Comparison of ENCODE assay signal across 23 cellular contexts in genomic region chr2:210611466-210611865, GRCh38. TPM values are rescaled to one million over a fixed set of nuclear protein-coding genes. Genes with fewer than 3 reads are reported as not detected.
DNase-seq lines count a peak whose midpoint lies in the region; ATAC-seq and TF ChIP-seq lines count a peak whose summit lies in the region.
"Had no signal": no experiment of that assay in that cellular context is flagged by ENCODE, and none has a peak within 500 bp of the region (broad histone marks: within the 10 kb centered on the region; RNA-seq: fewer than 3 reads in every experiment).

No MANE protein-coding gene starts in this region.

- peaks cover 0 to 8% (median 0%) of the 10 kb centered on the region in 9 donors for H3K36me3 ChIP-seq in heart right ventricle
- H3K36me3 ChIP-seq: BLaER1 treated with 17β-estradiol and CSF1 and Interleukin-3, amounts not matched to agents 10 nM and 100 nM; left lung; neutrophil; SJSA1 had no signal

- no peaks in the 10 kb centered on the region for H3K27me3 Mint-ChIP-seq in activated CD4-positive, alpha-beta memory T cell treated with anti-CD3 and anti-CD28 coated beads, Interleukin-2, amount 10 ng/mL, durations not matched to agents 7 days and 5 days
- H3K27me3 Mint-ChIP-seq: stimulated activated naive CD8-positive, alpha-beta T cell treated with anti-CD3 and anti-CD28 coated beads, Interleukin-15, Interleukin-2, amounts not matched to agents 100 ng/mL and 50 ng/mL, for 24 hours had no signal

- intact Hi-C loops in heart right ventricle (cut with DNase I) = loop anchor here in 1 of 10 donors (10.0 kb wide), 1 partner anchor 543 kb away; no protein-coding TSS in a partner anchor

- no peak overlapping the region for H3K27ac Mint-ChIP-seq in activated CD4-positive, alpha-beta memory T cell treated with anti-CD3 and anti-CD28 coated beads, Interleukin-2, amount 10 ng/mL, durations not matched to agents 7 days and 5 days
- H3K27ac Mint-ChIP-seq: HFFc6; stimulated activated naive CD8-positive, alpha-beta T cell treated with anti-CD3 and anti-CD28 coated beads, Interleukin-15, Interleukin-2, amounts not matched to agents 100 ng/mL and 50 ng/mL, for 24 hours had no signal

- H3K9me3 Mint-ChIP-seq in activated CD4-positive, alpha-beta memory T cell treated with anti-CD3 and anti-CD28 coated beads, Interleukin-2, amount 10 ng/mL, durations not matched to agents 7 days and 5 days = no peaks in the 10 kb centered on the region

- no peak for DNase-seq in heart right ventricle
- DNase-seq in NCI-H128 (lab: John Stamatoyannopoulos, UW; ENCODE audit: unreplicated experiment) = no peak
- no peak for DNase-seq in activated CD4-positive, alpha-beta memory T cell treated with anti-CD3 and anti-CD28 coated beads, Interleukin-2, amount 10 ng/mL, durations not matched to agents 7 days and 5 days
- DNase-seq: dermis blood vessel endothelial cell, DMS153, HFFc6, KBM-7, left lung, mucosa of descending colon, NCI-H1092, NCI-H2107, NCI-H69, PC-3, right cardiac atrium had no signal

- ATAC-seq in GM18502 (IDR thresholded peaks at IDR 0.05; ENCODE audit: poor library complexity, unreplicated experiment) (peak; percentile 83), GM19467 (IDR thresholded peaks at IDR 0.05; ENCODE audit: unreplicated experiment) (peak; percentile 75), HG02759 (IDR thresholded peaks at IDR 0.05; ENCODE audit: unreplicated experiment) (peak; percentile 68), HG03342 (IDR thresholded peaks at IDR 0.05; ENCODE audit: unreplicated experiment) (peak; percentile 72), heart right ventricle (no peak), GM19023 (IDR thresholded peaks at IDR 0.05; ENCODE audit: unreplicated experiment) (no peak)
- ATAC-seq: left lung, mucosa of descending colon, PC-3, right cardiac atrium had no signal

- no peaks in the 10 kb centered on the region for H3K4me1 Mint-ChIP-seq in activated CD4-positive, alpha-beta memory T cell treated with anti-CD3 and anti-CD28 coated beads, Interleukin-2, amount 10 ng/mL, durations not matched to agents 7 days and 5 days

- POLR2A ChIA-PET in activated CD4-positive, alpha-beta memory T cell treated with anti-CD3 and anti-CD28 coated beads, Interleukin-2, amount 10 ng/mL, durations not matched to agents 7 days and 5 days (lab: Charles Lee) = no interaction called here

- H3K27me3 ChIP-seq in heart right ventricle = no peaks in the 10 kb centered on the region
- H3K27me3 ChIP-seq: BLaER1 treated with 17β-estradiol and CSF1 and Interleukin-3, amounts not matched to agents 10 nM and 100 nM; left lung; neutrophil; SJSA1 had no signal

- no peak overlapping the region for H3K4me3 Mint-ChIP-seq in activated CD4-positive, alpha-beta memory T cell treated with anti-CD3 and anti-CD28 coated beads, Interleukin-2, amount 10 ng/mL, durations not matched to agents 7 days and 5 days
- H3K4me3 Mint-ChIP-seq: HFFc6; stimulated activated naive CD8-positive, alpha-beta T cell treated with anti-CD3 and anti-CD28 coated beads, Interleukin-15, Interleukin-2, amounts not matched to agents 100 ng/mL and 50 ng/mL, for 24 hours had no signal

- no peak for TF ChIP-seq CTCF in heart right ventricle (IDR thresholded peaks at IDR 0.05)

- no peaks in the 10 kb centered on the region for H3K9me3 ChIP-seq in heart right ventricle
- H3K9me3 ChIP-seq: BLaER1 treated with 17β-estradiol and CSF1 and Interleukin-3, amounts not matched to agents 10 nM and 100 nM; left lung; mucosa of descending colon; neutrophil; SJSA1 had no signal

- H3K27ac ChIP-seq in heart right ventricle = no peak overlapping the region
- H3K27ac ChIP-seq: BLaER1 treated with 17β-estradiol and CSF1 and Interleukin-3, amounts not matched to agents 10 nM and 100 nM; left lung; neutrophil; SJSA1 had no signal

- WGBS in heart right ventricle, 2 donors = 80 to 86% methylated on average over 2 of the region's 2 CpGs

- no peaks in the 10 kb centered on the region for H3K4me1 ChIP-seq in heart right ventricle
- H3K4me1 ChIP-seq: BLaER1 treated with 17β-estradiol and CSF1 and Interleukin-3, amounts not matched to agents 10 nM and 100 nM; left lung; SJSA1 had no signal

- H3K36me3 Mint-ChIP-seq in activated CD4-positive, alpha-beta memory T cell treated with anti-CD3 and anti-CD28 coated beads, Interleukin-2, amount 10 ng/mL, durations not matched to agents 7 days and 5 days (ENCODE audit: low read depth) = no peaks in the 10 kb centered on the region

- CTCF ChIA-PET in activated CD4-positive, alpha-beta memory T cell treated with anti-CD3 and anti-CD28 coated beads, Interleukin-2, amount 10 ng/mL, durations not matched to agents 7 days and 5 days (lab: Charles Lee) = no interaction called here

- no peak overlapping the region for H3K4me3 ChIP-seq in heart right ventricle
- H3K4me3 ChIP-seq: BLaER1 treated with 17β-estradiol and CSF1 and Interleukin-3, amounts not matched to agents 10 nM and 100 nM; left lung; mucosa of descending colon; SJSA1 had no signal

RNA-seq across cellular contexts. Expression of gene CPS1, which starts 55.1 kb away (rescaled TPM):
- total RNA-seq in heart right ventricle = 1 to 10 TPM; 1.4 to 8.2 (median 3.2) TPM
- 1 to 10 TPM in 1 of 2 donors, under 1 TPM in 1; 0.86 to 1.3 TPM for polyA plus RNA-seq in heart right ventricle
- under 1 TPM; 0.15 to 0.86 TPM for total RNA-seq in activated CD4-positive, alpha-beta memory T cell treated with anti-CD3 and anti-CD28 coated beads, Interleukin-2, amount 10 ng/mL, durations not matched to agents 7 days and 5 days

Comparison
In these comparisons a context has a peak if more than half of its experiments do, and no peak if none do; other contexts are left out.
1. ATAC-seq: peak in GM18502 (single experiment), GM19467 (single experiment), HG02759 (single experiment) and HG03342 (single experiment); none in heart right ventricle (0 of 8) and GM19023 (single experiment).